Comparison of ENCODE assay signal across 8 cellular contexts in genomic region chr6:151239603-151240035, GRCh38. TPM values are rescaled to one million over a fixed set of nuclear protein-coding genes. Genes with fewer than 3 reads are reported as not detected.
DNase-seq lines count a peak whose midpoint lies in the region; ATAC-seq and TF ChIP-seq lines count a peak whose summit lies in the region.

A gene with protein sequence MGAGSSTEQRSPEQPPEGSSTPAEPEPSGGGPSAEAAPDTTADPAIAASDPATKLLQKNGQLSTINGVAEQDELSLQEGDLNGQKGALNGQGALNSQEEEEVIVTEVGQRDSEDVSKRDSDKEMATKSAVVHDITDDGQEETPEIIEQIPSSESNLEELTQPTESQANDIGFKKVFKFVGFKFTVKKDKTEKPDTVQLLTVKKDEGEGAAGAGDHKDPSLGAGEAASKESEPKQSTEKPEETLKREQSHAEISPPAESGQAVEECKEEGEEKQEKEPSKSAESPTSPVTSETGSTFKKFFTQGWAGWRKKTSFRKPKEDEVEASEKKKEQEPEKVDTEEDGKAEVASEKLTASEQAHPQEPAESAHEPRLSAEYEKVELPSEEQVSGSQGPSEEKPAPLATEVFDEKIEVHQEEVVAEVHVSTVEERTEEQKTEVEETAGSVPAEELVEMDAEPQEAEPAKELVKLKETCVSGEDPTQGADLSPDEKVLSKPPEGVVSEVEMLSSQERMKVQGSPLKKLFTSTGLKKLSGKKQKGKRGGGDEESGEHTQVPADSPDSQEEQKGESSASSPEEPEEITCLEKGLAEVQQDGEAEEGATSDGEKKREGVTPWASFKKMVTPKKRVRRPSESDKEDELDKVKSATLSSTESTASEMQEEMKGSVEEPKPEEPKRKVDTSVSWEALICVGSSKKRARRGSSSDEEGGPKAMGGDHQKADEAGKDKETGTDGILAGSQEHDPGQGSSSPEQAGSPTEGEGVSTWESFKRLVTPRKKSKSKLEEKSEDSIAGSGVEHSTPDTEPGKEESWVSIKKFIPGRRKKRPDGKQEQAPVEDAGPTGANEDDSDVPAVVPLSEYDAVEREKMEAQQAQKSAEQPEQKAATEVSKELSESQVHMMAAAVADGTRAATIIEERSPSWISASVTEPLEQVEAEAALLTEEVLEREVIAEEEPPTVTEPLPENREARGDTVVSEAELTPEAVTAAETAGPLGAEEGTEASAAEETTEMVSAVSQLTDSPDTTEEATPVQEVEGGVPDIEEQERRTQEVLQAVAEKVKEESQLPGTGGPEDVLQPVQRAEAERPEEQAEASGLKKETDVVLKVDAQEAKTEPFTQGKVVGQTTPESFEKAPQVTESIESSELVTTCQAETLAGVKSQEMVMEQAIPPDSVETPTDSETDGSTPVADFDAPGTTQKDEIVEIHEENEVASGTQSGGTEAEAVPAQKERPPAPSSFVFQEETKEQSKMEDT (N-terminal part only) (plus strand): TSS chr6:151239967. CDS start chr6:151240563, 596 bp downstream.

- H3K27me3 Mint-ChIP-seq in immature natural killer cell (ENCODE audit: low read depth in 3 of 3) = peaks cover 6 to 18% (median 14%) of the 10 kb centered on the region in 3 donors

- TF ChIP-seq CTCF in coronary artery (IDR thresholded peaks at IDR 0.05) = no peak
- TF ChIP-seq CTCF in right lobe of liver (IDR thresholded peaks at IDR 0.05) = no peak
- TF ChIP-seq CTCF in subcutaneous adipose tissue (IDR thresholded peaks at IDR 0.05; ENCODE audit: low read depth) = no peak

- H3K27ac Mint-ChIP-seq in immature natural killer cell = no peak within 1 kb of the TSS

- WGBS in right lobe of liver (ENCODE audit: insufficient coverage, low coverage, low lambda C conversion rate, missing lambda C conversion rate) = 16% methylated on average over 21 of the region's 23 CpGs

- peaks cover 0 to 11% (median 0%) of the 10 kb centered on the region in 4 donors for H3K4me1 ChIP-seq in right lobe of liver

- H3K9me3 ChIP-seq in right lobe of liver = no peaks in the 10 kb centered on the region

- peak; percentile 44 for DNase-seq in AG08395 (ENCODE audit: low spot score)
- DNase-seq in LHCN-M2 (ENCODE audit: low read depth) = peak; percentile 44
- DNase-seq in coronary artery (ENCODE audit: low spot score) = peak; percentile 85
- peak in 1 of 3 donors; percentile 29 for DNase-seq in right lobe of liver
- no peak for DNase-seq in immature natural killer cell
- DNase-seq in NCI-H774 (lab: John Stamatoyannopoulos, UW) = no peak

- peak; percentile 35 to 64 (median 48) for ATAC-seq in right lobe of liver
- no peak for ATAC-seq in HG02623 (IDR thresholded peaks at IDR 0.05; ENCODE audit: unreplicated experiment)

- H3K27ac ChIP-seq in coronary artery (peak within 1 kb of the TSS; percentile 94 to 98), right lobe of liver (peak within 1 kb of the TSS; percentile 51 to 77 (median 60))

- H3K4me3 Mint-ChIP-seq in immature natural killer cell = peak within 1 kb of the TSS in 1 of 5 donors; percentile 13

- no peak for TF ChIP-seq POLR2A in right lobe of liver (IDR thresholded peaks at IDR 0.05)

- intact Hi-C loops in right lobe of liver (cut with DNase I) = no loop called here

- H3K9me3 Mint-ChIP-seq in immature natural killer cell = no peaks in the 10 kb centered on the region

- H3K4me3 ChIP-seq in coronary artery (peak within 1 kb of the TSS; percentile 87), right lobe of liver (peak within 1 kb of the TSS; percentile 35 to 50 (median 43))

- H3K4me1 Mint-ChIP-seq in immature natural killer cell = peaks cover 4 to 5% of the 10 kb centered on the region in 2 donors

- H3K36me3 Mint-ChIP-seq in immature natural killer cell = no peaks in the 10 kb centered on the region

- peaks cover 0 to 17% of the 10 kb centered on the region in 2 donors for H3K27me3 ChIP-seq in right lobe of liver

- no peaks in the 10 kb centered on the region for H3K36me3 ChIP-seq in right lobe of liver

RNA-seq across cellular contexts. Expression of the gene that starts here (rescaled TPM):
- total RNA-seq in LHCN-M2 (2014; rRNA removed) (37.9 and 46.3 TPM in 2 replicates), right lobe of liver (10 to 100 TPM in 5 of 6 experiments, 1 to 10 TPM in 1; 2.1 to 38.4 (median 23.0) TPM), subcutaneous adipose tissue (100 to 1,000 TPM; 112 to 468 (median 340) TPM)
- polyA plus RNA-seq in LHCN-M2 (2012) = 13.8 TPM
- under 1 TPM in 2 of 3 donors, not detected in 1; 0.19 to 0.21 TPM for polyA plus RNA-seq in immature natural killer cell

Comparison
In these comparisons a context has a peak if more than half of its experiments do, and no peak if none do; other contexts are left out.
1. DNase-seq: peak in AG08395 (single experiment), LHCN-M2 (single experiment) and coronary artery (single experiment); none in immature natural killer cell (0 of 3) and NCI-H774 (single experiment).